In the genomic region with DNA sequence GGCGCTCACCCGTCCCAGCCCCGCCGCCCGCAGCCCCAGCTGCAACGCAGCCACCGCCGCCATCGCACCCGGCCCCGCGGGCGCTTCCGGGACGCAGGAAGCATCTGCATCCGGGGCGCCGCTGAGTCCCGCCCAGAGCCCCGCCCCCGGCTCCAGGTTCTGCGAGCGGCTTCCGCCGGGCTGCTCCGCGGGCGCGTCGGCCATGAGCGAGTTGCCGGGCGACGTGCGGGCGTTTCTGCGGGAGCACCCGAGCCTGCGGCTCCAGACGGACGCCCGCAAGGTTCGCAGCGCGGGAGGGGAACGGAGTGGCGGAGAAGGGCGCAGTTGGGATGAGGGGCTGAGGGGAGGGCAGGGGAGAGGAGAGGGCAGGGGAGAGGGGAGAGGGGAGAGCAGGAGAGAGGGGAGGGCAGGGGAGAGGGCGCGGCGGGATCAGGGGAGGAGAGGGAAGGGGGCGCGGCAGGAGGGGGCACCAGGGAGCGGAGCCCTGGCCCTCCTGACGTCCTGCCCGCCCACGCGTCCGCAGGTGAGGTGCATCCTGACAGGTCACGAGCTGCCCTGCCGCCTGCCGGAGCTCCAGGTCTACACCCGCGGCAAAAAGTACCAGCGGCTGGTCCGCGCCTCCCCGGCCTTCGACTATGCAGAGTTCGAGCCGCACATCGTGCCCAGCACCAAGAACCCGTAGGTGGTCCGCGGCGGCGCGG, we compare ENCODE assay signal across 8 cellular contexts. TPM values are rescaled to one million over a fixed set of nuclear protein-coding genes. Genes with fewer than 3 reads are reported as not detected.
DNase-seq lines count a peak whose midpoint lies in the region; ATAC-seq and TF ChIP-seq lines count a peak whose summit lies in the region.

A gene with protein sequence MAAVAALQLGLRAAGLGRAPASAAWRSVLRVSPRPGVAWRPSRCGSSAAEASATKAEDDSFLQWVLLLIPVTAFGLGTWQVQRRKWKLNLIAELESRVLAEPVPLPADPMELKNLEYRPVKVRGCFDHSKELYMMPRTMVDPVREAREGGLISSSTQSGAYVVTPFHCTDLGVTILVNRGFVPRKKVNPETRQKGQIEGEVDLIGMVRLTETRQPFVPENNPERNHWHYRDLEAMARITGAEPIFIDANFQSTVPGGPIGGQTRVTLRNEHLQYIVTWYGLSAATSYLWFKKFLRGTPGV (minus strand): TSS at position 97 of the 701 bp plus-strand sequence. CDS start 34 bp downstream, at position 63.
SURF2 (plus strand) TSS at position 160 of the 701 bp plus-strand sequence; CDS start at position 203, 43 bp downstream.

- in situ Hi-C loops in KBM-7 (cut with MboI; ENCODE audit: low pct_unique_long_range_greater_than_20kb, low sequenced_read_pairs) (no loop called here), SK-MEL-5 (cut with HindIII; ENCODE audit: low pct_unique_long_range_greater_than_20kb, low sequenced_read_pairs) (no loop called here)

- DNase-seq in COLO668 (lab: John Stamatoyannopoulos, UW; ENCODE audit: unreplicated experiment) (peak; percentile 94), KBM-7 (peak; percentile 63), SK-MEL-5 (ENCODE audit: low read depth, low spot score) (peak; percentile 83), germinal center (ENCODE audit: low spot score) (peak; percentile 90), nucleus accumbens (lab: John Stamatoyannopoulos, UW) (peak in 54 of 56 donors; percentile 13 to 90 (median 70))
- peak; percentile 62 to 93 (median 72) for DNase-seq in activated naive CD4-positive, alpha-beta T cell (lab: John Stamatoyannopoulos, UW)

- TF ChIP-seq CTCF in subcutaneous adipose tissue (IDR thresholded peaks at IDR 0.05; ENCODE audit: low read depth): no peak

- ATAC-seq in GM21367 (IDR thresholded peaks at IDR 0.05; ENCODE audit: unreplicated experiment): peak; percentile 57

RNA-seq across cellular contexts. Expression of the first gene that starts in this region (rescaled TPM):
- total RNA-seq in SK-MEL-5 (2014; rRNA removed; shearing (Covaris generic)): 50.3 and 64.2 TPM in 2 replicates
- polyA plus RNA-seq in SK-MEL-5 (2015; cell fraction: cytosol; rRNA removed): 47.6 and 69.0 TPM in 2 replicates
- 21.6 and 37.5 TPM in 2 replicates for polyA plus RNA-seq in SK-MEL-5 (2015; cell fraction: nucleus; rRNA removed)
- 10 to 100 TPM; 42.7 to 62.5 (median 59.4) TPM for total RNA-seq in subcutaneous adipose tissue

RNA-seq across cellular contexts. Expression of gene SURF2, which starts in this region (rescaled TPM):
- total RNA-seq in SK-MEL-5 (2014; rRNA removed; shearing (Covaris generic)): 35.8 and 39.3 TPM in 2 replicates
- polyA plus RNA-seq in SK-MEL-5 (2015; cell fraction: cytosol; rRNA removed): 34.6 and 68.0 TPM in 2 replicates
- polyA plus RNA-seq in SK-MEL-5 (2015; cell fraction: nucleus; rRNA removed): 8.2 and 11.0 TPM in 2 replicates
- 10 to 100 TPM in 2 of 4 donors, 1 to 10 TPM in 2; 6.6 to 20.1 (median 11.3) TPM for total RNA-seq in subcutaneous adipose tissue

Comparison
In these comparisons a context has a peak if more than half of its experiments do, and no peak if none do; other contexts are left out.
1. Peak in every context shown above with its lines: DNase-seq and ATAC-seq.